In the genomic region with DNA sequence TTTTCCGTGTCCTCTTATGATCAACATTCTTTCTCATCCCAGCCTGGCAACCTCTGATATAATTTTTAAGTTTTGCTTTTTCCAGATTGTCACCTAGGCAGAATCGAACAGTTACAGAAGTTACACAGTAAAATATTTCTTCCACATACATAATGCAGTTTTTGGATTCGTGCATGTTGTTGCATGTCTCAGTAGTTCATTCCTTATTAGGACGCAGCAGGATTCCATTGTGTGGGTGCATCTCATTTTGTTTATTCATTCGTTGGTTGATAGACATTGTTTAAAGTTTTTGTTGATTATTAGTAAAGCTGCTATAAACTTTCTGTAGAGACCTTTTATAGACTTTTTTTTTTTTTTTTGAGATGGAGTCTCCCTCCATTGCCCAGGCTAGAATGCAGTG, we compare ENCODE assay signal across 28 cellular contexts.
"Had no signal": no experiment of that assay in that cellular context is flagged by ENCODE, and none has a peak within 500 bp of the region (broad histone marks: within the 10 kb centered on the region; RNA-seq: fewer than 3 reads in every experiment).

No MANE protein-coding gene starts in this region.

- H3K9ac ChIP-seq: neural progenitor cell had no signal

- H3K36me3 ChIP-seq: neural progenitor cell, neutrophil, pancreas, right lobe of liver, sigmoid colon, stomach, thoracic aorta, thyroid gland, tibial nerve, upper lobe of left lung, vagina had no signal

- H3K27ac ChIP-seq: neural progenitor cell, neutrophil, pancreas, psoas muscle, right lobe of liver, sigmoid colon, stomach, thoracic aorta, thyroid gland, tibial nerve, upper lobe of left lung, vagina had no signal

- H3K27ac Mint-ChIP-seq: natural killer cell; nephron; neural progenitor cell; progenitor cell of endocrine pancreas; stimulated activated effector memory CD8-positive, alpha-beta T cell treated with anti-CD3 and anti-CD28 coated beads, Interleukin-12 subunit alpha, Interleukin-12 subunit beta, amount 100 ng/mL, for 72 hours; stimulated activated naive B cell treated with anti-CD40 and anti-IgM and Interleukin-4, amounts not matched to agents 10 μg/mL and 1 μg/mL and 100 μg/mL, for 72 hours; stimulated activated naive CD8-positive, alpha-beta T cell treated with anti-CD3 and anti-CD28 coated beads, Interleukin-15, Interleukin-2, amounts not matched to agents 100 ng/mL and 50 ng/mL, for 24 hours had no signal

- H3K9me3 Mint-ChIP-seq: nephron; neural progenitor cell; stimulated activated naive CD8-positive, alpha-beta T cell treated with anti-CD3 and anti-CD28 coated beads, Interleukin-15, Interleukin-2, amounts not matched to agents 100 ng/mL and 50 ng/mL, for 24 hours had no signal

- H3K4me3 ChIP-seq: neural progenitor cell, pancreas, psoas muscle, right lobe of liver, sigmoid colon, stomach, thoracic aorta, thyroid gland, tibial nerve, upper lobe of left lung, vagina had no signal

- H3K27me3 Mint-ChIP-seq: progenitor cell of endocrine pancreas; stimulated activated naive CD8-positive, alpha-beta T cell treated with anti-CD3 and anti-CD28 coated beads, Interleukin-15, Interleukin-2, amounts not matched to agents 100 ng/mL and 50 ng/mL, for 24 hours had no signal

- H3K9me3 ChIP-seq: neutrophil, pancreas, psoas muscle, right lobe of liver, sigmoid colon, stomach, thoracic aorta, thyroid gland, tibial nerve, upper lobe of left lung, vagina had no signal

- FAIRE-seq: pancreas, small intestine, urothelium cell line had no signal

- H3K36me3 Mint-ChIP-seq: natural killer cell; neural progenitor cell; stimulated activated effector memory CD8-positive, alpha-beta T cell treated with anti-CD3 and anti-CD28 coated beads, Interleukin-12 subunit alpha, Interleukin-12 subunit beta, amount 100 ng/mL, for 72 hours; stimulated activated naive B cell treated with anti-CD40 and anti-IgM and Interleukin-4, amounts not matched to agents 10 μg/mL and 1 μg/mL and 100 μg/mL, for 72 hours had no signal

- H3K4me1 Mint-ChIP-seq: natural killer cell; stimulated activated effector memory CD8-positive, alpha-beta T cell treated with anti-CD3 and anti-CD28 coated beads, Interleukin-12 subunit alpha, Interleukin-12 subunit beta, amount 100 ng/mL, for 72 hours; stimulated activated naive B cell treated with anti-CD40 and anti-IgM and Interleukin-4, amounts not matched to agents 10 μg/mL and 1 μg/mL and 100 μg/mL, for 72 hours had no signal

- DNase-seq: natural killer cell; nucleus accumbens; pancreas; psoas muscle; right cardiac atrium; right lobe of liver; sigmoid colon; small intestine; stimulated activated CD4-positive, alpha-beta T cell treated with anti-CD3 and anti-CD28 coated beads, Interleukin-15, amount 100 ng/mL, for 24 hours; stimulated activated CD4-positive, alpha-beta T cell treated with anti-CD3 and anti-CD28 coated beads, Interleukin-2, amount 100 ng/mL, for 24 hours; stimulated activated CD4-positive, alpha-beta T cell treated with anti-CD3 and anti-CD28 coated beads, Interleukin-2, amount 100 ng/mL, for 48 hours; stimulated activated CD4-positive, alpha-beta T cell treated with anti-CD3 and anti-CD28 coated beads, Interleukin-4, amount 100 ng/mL, for 24 hours; stimulated activated naive B cell treated with anti-CD40 and anti-IgM and Interleukin-4, amounts not matched to agents 10 μg/mL and 1 μg/mL and 100 μg/mL, for 72 hours; stimulated activated naive CD4-positive, alpha-beta T cell treated with Interleukin-2 at 50 U/mL for 16 hours; stomach; thyroid gland; trophoblast cell; upper lobe of left lung had no signal

- H3K4me2 ChIP-seq: neural progenitor cell had no signal

- H3K4me1 ChIP-seq: neural progenitor cell, pancreas, psoas muscle, right lobe of liver, sigmoid colon, stomach, thyroid gland, tibial nerve, upper lobe of left lung, vagina had no signal

- H3K27me3 ChIP-seq: neural progenitor cell, neutrophil, pancreas, right lobe of liver, sigmoid colon, stomach, thyroid gland, tibial nerve, upper lobe of left lung, vagina had no signal

- ATAC-seq: natural killer cell; pancreas; psoas muscle; right cardiac atrium; right lobe of liver; stimulated activated effector memory CD8-positive, alpha-beta T cell treated with anti-CD3 and anti-CD28 coated beads, Interleukin-12 subunit alpha, Interleukin-12 subunit beta, amount 100 ng/mL, for 72 hours; stimulated activated naive B cell treated with anti-CD40 and anti-IgM and Interleukin-4, amounts not matched to agents 10 μg/mL and 1 μg/mL and 100 μg/mL, for 72 hours had no signal

- H3K4me3 Mint-ChIP-seq: natural killer cell; nephron; neural progenitor cell; stimulated activated effector memory CD8-positive, alpha-beta T cell treated with anti-CD3 and anti-CD28 coated beads, Interleukin-12 subunit alpha, Interleukin-12 subunit beta, amount 100 ng/mL, for 72 hours; stimulated activated naive B cell treated with anti-CD40 and anti-IgM and Interleukin-4, amounts not matched to agents 10 μg/mL and 1 μg/mL and 100 μg/mL, for 72 hours; stimulated activated naive CD8-positive, alpha-beta T cell treated with anti-CD3 and anti-CD28 coated beads, Interleukin-15, Interleukin-2, amounts not matched to agents 100 ng/mL and 50 ng/mL, for 24 hours had no signal

- H2AFZ ChIP-seq: neural progenitor cell had no signal
